In genomic region chr7:77813180-77813579, GRCh38 we compare ENCODE assay signal across 26 cellular contexts. TPM values are rescaled to one million over a fixed set of nuclear protein-coding genes. Genes with fewer than 3 reads are reported as not detected.
DNase-seq lines count a peak whose midpoint lies in the region; ATAC-seq and TF ChIP-seq lines count a peak whose summit lies in the region.
"Had no signal": no experiment of that assay in that cellular context is flagged by ENCODE, and none has a peak within 500 bp of the region (broad histone marks: within the 10 kb centered on the region; RNA-seq: fewer than 3 reads in every experiment).

No MANE protein-coding gene starts in this region.

- H3K4me3 ChIP-seq in Caco-2 (ENCODE audit: low read depth, low read length), result no peak overlapping the region
- H3K4me3 ChIP-seq: esophagus muscularis mucosa, gastroesophageal sphincter, thoracic aorta had no signal

- H3K27me3 Mint-ChIP-seq in Caco-2 (ENCODE audit: insufficient read depth, unreplicated experiment) (no peaks in the 10 kb centered on the region), HFFc6 (ENCODE audit: insufficient read depth) (peaks cover 2% of the 10 kb centered on the region), T-helper 17 cell (no peaks in the 10 kb centered on the region), naive B cell (no peaks in the 10 kb centered on the region)
- H3K27me3 Mint-ChIP-seq: activated CD4-positive, alpha-beta T cell treated with anti-CD3 and anti-CD28 coated beads, Interleukin-2, amount 10 ng/mL, durations not matched to agents 7 days and 5 days; brain; CD8-positive, alpha-beta memory T cell; effector memory CD8-positive, alpha-beta T cell; T-cell had no signal

- H3K36me3 Mint-ChIP-seq in Caco-2 (ENCODE audit: insufficient read depth, unreplicated experiment) (peaks cover 15% of the 10 kb centered on the region), HFFc6 (ENCODE audit: low read depth) (peaks cover 47% of the 10 kb centered on the region), T-helper 17 cell (ENCODE audit: low read depth) (peaks cover 6% of the 10 kb centered on the region), naive B cell (peaks cover 22 to 23% of the 10 kb centered on the region in 2 donors)

- no TSS peak for BruUV-seq in Caco-2 (replicated peaks; lab: Mats Ljungman, UMichigan)

- no peak for TF ChIP-seq CTCF in Caco-2 (IDR thresholded peaks at IDR 0.05; ENCODE audit: insufficient read depth in 1 of 2, low read depth in 1 of 2, low read length in 1 of 2, severe bottlenecking in 1 of 2, unreplicated experiment in 1 of 2)
- no peak for TF ChIP-seq CTCF in HFFc6 (IDR thresholded peaks at IDR 0.05)

- H3K4me1 ChIP-seq in Caco-2, result peaks cover 39% of the 10 kb centered on the region
- H3K4me1 ChIP-seq: gastroesophageal sphincter had no signal

- intact Hi-C loops in Caco-2 (cut with micrococcal nuclease; ENCODE audit: unreplicated experiment), result loop anchor here (2.0 kb wide), 1 partner anchor 54 kb away; no protein-coding TSS in a partner anchor

- POLR2A ChIA-PET in Caco-2 (lab: Charles Lee), result no interaction called here

- H3K27ac Mint-ChIP-seq in Caco-2 (ENCODE audit: unreplicated experiment) (peak overlapping the region; percentile 69), HFFc6 (peak overlapping the region; percentile 82), T-helper 17 cell (peak overlapping the region; percentile 81), naive B cell (peak overlapping the region in 4 of 6 donors; percentile 1 to 88 (median 42))
- H3K27ac Mint-ChIP-seq: activated CD4-positive, alpha-beta T cell treated with anti-CD3 and anti-CD28 coated beads, Interleukin-2, amount 10 ng/mL, durations not matched to agents 7 days and 5 days had no signal

- H3K36me3 ChIP-seq in Caco-2 (ENCODE audit: control insufficient read depth, insufficient read depth, low read length), result no peaks in the 10 kb centered on the region
- H3K36me3 ChIP-seq: neutrophil, thoracic aorta had no signal

- H3K4me1 Mint-ChIP-seq in Caco-2 (ENCODE audit: low read depth, unreplicated experiment), result peaks cover 23% of the 10 kb centered on the region
- H3K4me1 Mint-ChIP-seq in HFFc6 (ENCODE audit: low read depth), result peaks cover 57% of the 10 kb centered on the region
- H3K4me1 Mint-ChIP-seq in T-helper 17 cell, result peaks cover 31% of the 10 kb centered on the region
- H3K4me1 Mint-ChIP-seq in naive B cell, result peaks cover 42 to 74% (median 45%) of the 10 kb centered on the region in 3 donors

- CTCF ChIA-PET in Caco-2 (lab: Charles Lee), result no interaction called here

- ATAC-seq in T-helper 17 cell, result no peak
- peak; percentile 18 to 44 for ATAC-seq in naive B cell (ENCODE audit: low read depth in 2 of 2)
- ATAC-seq in HG03520 (IDR thresholded peaks at IDR 0.05; ENCODE audit: unreplicated experiment), result no peak
- no peak for ATAC-seq in GM19328 (IDR thresholded peaks at IDR 0.05; ENCODE audit: unreplicated experiment)
- ATAC-seq: effector memory CD8-positive, alpha-beta T cell; gastroesophageal sphincter; left ventricle myocardium superior; T-cell had no signal

- no peaks in the 10 kb centered on the region for H3K27me3 ChIP-seq in Caco-2 (replicated peaks; ENCODE audit: control insufficient read depth, insufficient read depth, low read length)
- H3K27me3 ChIP-seq: esophagus muscularis mucosa, gastroesophageal sphincter, neutrophil had no signal

- DNase-seq in Caco-2 (no peak), HFFc6 (no peak), T-helper 17 cell (no peak), naive B cell (no peak)
- DNase-seq in stimulated activated CD4-positive, alpha-beta T cell treated with anti-CD3 and anti-CD28 coated beads, Interleukin-1b, Interleukin-23, amount 100 ng/mL, for 48 hours, result no peak
- DNase-seq: activated CD4-positive, alpha-beta T cell treated with anti-CD3 and anti-CD28 coated beads, Interleukin-2, amount 10 ng/mL, durations not matched to agents 7 days and 5 days; activated CD8-positive, alpha-beta memory T cell treated with anti-CD3 and anti-CD28 coated beads, Interleukin-2, amount 50 U/mL, for 4 hours; activated effector memory CD4-positive, alpha-beta T cell treated with anti-CD3 and anti-CD28 coated beads, Interleukin-2, amount 50 U/mL, for 16 hours; CD8-positive, alpha-beta memory T cell; DMS53; effector memory CD8-positive, alpha-beta T cell; hypothalamus; left ventricle myocardium superior; NCI-H1436; NCI-H524; SHP77; stimulated activated CD4-positive, alpha-beta T cell treated with anti-CD3 and anti-CD28 coated beads, Interleukin-2, amount 100 ng/mL, for 24 hours; stimulated activated naive CD4-positive, alpha-beta T cell treated with Interleukin-2 at 50 U/mL for 16 hours; T-cell had no signal

- H3K4me3 Mint-ChIP-seq in Caco-2 (ENCODE audit: unreplicated experiment), result no peak overlapping the region
- no peak overlapping the region for H3K4me3 Mint-ChIP-seq in HFFc6
- H3K4me3 Mint-ChIP-seq in T-helper 17 cell, result peak overlapping the region; percentile 79
- H3K4me3 Mint-ChIP-seq in naive B cell, result peak overlapping the region in 4 of 8 donors; percentile 24 to 57 (median 36)
- H3K4me3 Mint-ChIP-seq: activated CD4-positive, alpha-beta T cell treated with anti-CD3 and anti-CD28 coated beads, Interleukin-2, amount 10 ng/mL, durations not matched to agents 7 days and 5 days; brain; effector memory CD8-positive, alpha-beta T cell had no signal

- no peaks in the 10 kb centered on the region; the same call in 1 of the 2 replicates for H3K9me3 ChIP-seq in Caco-2
- H3K9me3 ChIP-seq in T-helper 17 cell (ENCODE audit: control insufficient read depth, low read length, poor library complexity, severe bottlenecking), result peaks cover 2% of the 10 kb centered on the region
- H3K9me3 ChIP-seq: neutrophil, thoracic aorta had no signal

- peaks cover 21% of the 10 kb centered on the region for H3K9me3 Mint-ChIP-seq in Caco-2 (ENCODE audit: unreplicated experiment)
- H3K9me3 Mint-ChIP-seq in HFFc6, result peaks cover 17% of the 10 kb centered on the region
- peaks cover 4 to 23% (median 15%) of the 10 kb centered on the region in 7 donors for H3K9me3 Mint-ChIP-seq in naive B cell

RNA-seq across cellular contexts. Expression of gene PHTF2, which starts 14.6 kb away (rescaled TPM):
- 33.8 and 36.9 TPM in 2 replicates for total RNA-seq in Caco-2 (2022)
- 10 to 100 TPM; 59.8 to 83.2 (median 71.9) TPM for total RNA-seq in HFFc6 (2021; fragmentation: NEBNext Ultra II Directional; extraction: Animal tissue kit (Norgen Biotek cat#: 25700))
- 10 to 100 TPM; 68.1 to 69.9 TPM for total RNA-seq in T-helper 17 cell
- 10 to 100 TPM; 14.7 to 34.0 (median 23.8) TPM for polyA plus RNA-seq in naive B cell (ENCODE audit: low read depth in 6 of 6)

RNA-seq across cellular contexts. Expression of gene TMEM60, which starts 14.9 kb away (rescaled TPM):
- total RNA-seq in Caco-2 (2022) (18.9 and 19.6 TPM in 2 replicates), T-helper 17 cell (1 to 10 TPM; 5.0 to 6.3 TPM)
- total RNA-seq in HFFc6 (2021; fragmentation: NEBNext Ultra II Directional; extraction: Animal tissue kit (Norgen Biotek cat#: 25700)), result 10 to 100 TPM; 20.7 to 25.6 (median 23.7) TPM
- 10 to 100 TPM; 12.4 to 53.5 (median 29.6) TPM for polyA plus RNA-seq in naive B cell (ENCODE audit: low read depth in 6 of 6)

Comparison
In these comparisons a context has a peak if more than half of its experiments do, and no peak if none do; other contexts are left out.
1. ATAC-seq: peak in naive B cell (2 of 2); none in T-helper 17 cell (single experiment), HG03520 (single experiment) and GM19328 (single experiment).
2. Peak in every context shown above with its lines, with median percentiles within 50 percentile points of each other: H3K27ac Mint-ChIP-seq.